22 cellular contexts compared by ENCODE assay signal in the genomic region with DNA sequence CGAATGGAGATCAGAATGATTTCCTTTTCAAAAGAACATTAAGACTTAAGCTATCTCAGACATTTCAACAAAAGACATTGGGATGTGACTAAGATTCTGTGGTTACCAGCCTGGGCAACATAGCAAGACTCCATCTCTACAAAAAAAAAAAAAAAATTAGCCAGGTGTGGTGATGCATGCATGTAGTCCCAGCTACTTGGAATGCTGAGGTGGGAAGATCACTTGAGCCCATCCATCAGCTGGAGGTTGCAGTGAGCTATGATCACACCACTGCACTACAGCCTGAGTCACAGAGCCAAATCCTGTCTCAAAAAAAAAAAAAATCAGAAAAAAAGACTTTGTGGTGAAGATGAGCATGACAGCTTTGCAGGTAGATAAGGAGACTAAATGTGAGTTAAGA.
"Had no signal": no experiment of that assay in that cellular context is flagged by ENCODE, and none has a peak within 500 bp of the region (broad histone marks: within the 10 kb centered on the region; RNA-seq: fewer than 3 reads in every experiment).

No MANE protein-coding gene starts in this region.

- ATAC-seq: activated CD8-positive, alpha-beta memory T cell treated with anti-CD3 and anti-CD28 coated beads, Interleukin-2, amount 10 ng/mL, durations not matched to agents 7 days and 5 days; Panc1; Right ventricle myocardium inferior had no signal

- FAIRE-seq: bronchial epithelial cell had no signal

- H3K27me3 Mint-ChIP-seq: activated CD8-positive, alpha-beta memory T cell treated with anti-CD3 and anti-CD28 coated beads, Interleukin-2, amount 10 ng/mL, durations not matched to agents 7 days and 5 days; T-cell had no signal

- H3K27ac Mint-ChIP-seq: activated CD8-positive, alpha-beta memory T cell treated with anti-CD3 and anti-CD28 coated beads, Interleukin-2, amount 10 ng/mL, durations not matched to agents 7 days and 5 days had no signal

- DNase-seq: activated CD4-positive, alpha-beta T cell treated with anti-CD3 and anti-CD28 coated beads, Interleukin-2, amount 50 U/mL, for 1 hour; activated CD4-positive, CD25-positive, alpha-beta regulatory T cell; activated CD8-positive, alpha-beta memory T cell treated with anti-CD3 and anti-CD28 coated beads, Interleukin-2, amount 10 ng/mL, durations not matched to agents 7 days and 5 days; activated naive CD4-positive, alpha-beta T cell treated with anti-CD3 and anti-CD28 coated beads, Interleukin-2, amount 50 U/mL, for 16 hours; activated T-cell treated with anti-CD3 and anti-CD28 coated beads, Interleukin-2, amount 50 U/mL, for 48 hours; aorta; central memory CD4-positive, alpha-beta T cell; Kasumi-1; KBM-7; NCI-H1105 treated with DMSO at 0.1 percent for 48 hours; NCI-H1436 treated with DMSO at 0.1 percent for 48 hours; NCI-H187; NCI-H2081; NCI-H510A treated with DMSO at 0.1 percent for 48 hours; NCI-H69; NK-92 treated with Interleukin-12 subunit alpha and Interleukin-12 subunit beta, amount 100 ng/mL, for 24 hours; OCI-M1; RPMI8226; T-cell had no signal

- H3K4me3 Mint-ChIP-seq: activated CD8-positive, alpha-beta memory T cell treated with anti-CD3 and anti-CD28 coated beads, Interleukin-2, amount 10 ng/mL, durations not matched to agents 7 days and 5 days; T-cell had no signal

- H3K9me3 Mint-ChIP-seq: T-cell had no signal
